ENCODE assay signal across 15 cellular contexts in the genomic region with DNA sequence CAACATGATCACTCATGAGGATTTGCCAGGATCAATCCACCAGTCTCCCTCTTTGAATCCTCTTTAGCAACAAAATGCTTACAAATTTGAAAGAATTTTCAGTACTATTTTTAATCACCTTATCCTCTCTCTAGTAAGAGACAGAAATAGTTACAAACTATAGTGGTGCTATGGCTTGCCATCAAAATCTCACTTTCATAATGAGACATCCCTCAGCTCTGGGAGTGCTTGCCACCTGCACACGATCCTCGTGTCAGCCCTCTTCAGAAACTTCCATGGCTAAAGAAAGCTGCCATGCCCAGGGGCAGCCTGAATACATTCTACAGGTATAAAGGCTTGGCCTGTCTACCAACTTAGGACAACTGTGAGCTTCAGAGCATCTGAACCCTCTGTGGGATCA. TPM values are rescaled to one million over a fixed set of nuclear protein-coding genes. Genes with fewer than 3 reads are reported as not detected.
DNase-seq lines count a peak whose midpoint lies in the region; ATAC-seq, FAIRE-seq and TF ChIP-seq lines count a peak whose summit lies in the region.
"Had no signal": no experiment of that assay in that cellular context is flagged by ENCODE, and none has a peak within 500 bp of the region (broad histone marks: within the 10 kb centered on the region; RNA-seq: fewer than 3 reads in every experiment).

No MANE protein-coding gene starts in this region.

- peaks cover 8% of the 10 kb centered on the region for H3K4me1 Mint-ChIP-seq in activated naive CD4-positive, alpha-beta T cell treated with anti-CD3 and anti-CD28 coated beads for 36 hours (ENCODE audit: low read depth)
- peaks cover 9% of the 10 kb centered on the region for H3K4me1 Mint-ChIP-seq in activated naive CD4-positive, alpha-beta T cell treated with anti-CD3 and anti-CD28 coated beads, Interleukin-2, amount 10 ng/mL, durations not matched to agents 7 days and 5 days
- H3K4me1 Mint-ChIP-seq: nephron progenitor cell had no signal

- no peak for TF ChIP-seq POLR2A in H1 (IDR thresholded peaks at IDR 0.05; ENCODE audit: control extremely low read depth in 1 of 2, low read depth in 2 of 2, low read length in 2 of 2)
- no peak for TF ChIP-seq POLR2A in GM12892 (IDR thresholded peaks at IDR 0.05; ENCODE audit: low read depth, low read length)

- peaks cover 16% of the 10 kb centered on the region for H3K9me3 Mint-ChIP-seq in activated naive CD4-positive, alpha-beta T cell treated with anti-CD3 and anti-CD28 coated beads for 36 hours
- peaks cover 17% of the 10 kb centered on the region for H3K9me3 Mint-ChIP-seq in activated naive CD4-positive, alpha-beta T cell treated with anti-CD3 and anti-CD28 coated beads, Interleukin-2, amount 10 ng/mL, durations not matched to agents 7 days and 5 days
- H3K9me3 Mint-ChIP-seq: effector memory CD8-positive, alpha-beta T cell had no signal

- no peak overlapping the region for H3K27ac Mint-ChIP-seq in activated naive CD4-positive, alpha-beta T cell treated with anti-CD3 and anti-CD28 coated beads for 36 hours
- no peak overlapping the region for H3K27ac Mint-ChIP-seq in activated naive CD4-positive, alpha-beta T cell treated with anti-CD3 and anti-CD28 coated beads, Interleukin-2, amount 10 ng/mL, durations not matched to agents 7 days and 5 days
- H3K27ac Mint-ChIP-seq: activated B cell treated with CpG ODN at 0.5 μM for 24 hours; effector memory CD8-positive, alpha-beta T cell; nephron progenitor cell had no signal

- intact Hi-C loops in activated naive CD4-positive, alpha-beta T cell treated with anti-CD3 and anti-CD28 coated beads for 36 hours (cut with micrococcal nuclease): no loop called here

- peaks cover 0 to 3% (median 0%) of the 10 kb centered on the region in 4 experiments; a peak in 1 of 7 replicates for H3K4me1 ChIP-seq in H1 (replicated peaks in 1 of 4; ENCODE audit: control insufficient read depth in 3 of 4, insufficient read depth in 4 of 4, low read length in 3 of 4)

- H4K20me1 ChIP-seq in H1 (replicated peaks in 1 of 2; ENCODE audit: control insufficient read depth in 1 of 2, insufficient read depth in 2 of 2, low read length in 2 of 2): no peaks in the 10 kb centered on the region

- no peak overlapping the region for H3K18ac ChIP-seq in H1 (ENCODE audit: extremely low read depth, low read length)

- H2BK12ac ChIP-seq in H1 (ENCODE audit: low read depth, low read length): no peak overlapping the region

- H3K56ac ChIP-seq in H1 (replicated peaks; ENCODE audit: insufficient read length, low read depth, low read length): no peak overlapping the region

- in situ Hi-C loops in GM13977 (cut with MboI; ENCODE audit: low pct_unique_long_range_greater_than_20kb, low sequenced_read_pairs, unreplicated experiment): no loop called here

- peaks cover 2% of the 10 kb centered on the region for H3K27me3 Mint-ChIP-seq in activated naive CD4-positive, alpha-beta T cell treated with anti-CD3 and anti-CD28 coated beads for 36 hours (ENCODE audit: low read depth)
- H3K27me3 Mint-ChIP-seq in activated naive CD4-positive, alpha-beta T cell treated with anti-CD3 and anti-CD28 coated beads, Interleukin-2, amount 10 ng/mL, durations not matched to agents 7 days and 5 days: peaks cover 17% of the 10 kb centered on the region

- no peak overlapping the region for H3K27ac ChIP-seq in H1 (ENCODE audit: low read depth, low read length)
- H3K27ac ChIP-seq: body of pancreas had no signal

- POLR2A ChIA-PET in H1 (lab: Charles Lee; ENCODE audit: partially characterized antibody): interaction anchor here (0.7 kb wide), 1 partner anchor 15 kb away, joined by 4 read pairs; no protein-coding TSS in a partner anchor

- peak overlapping the region; percentile 12; the same call in 1 of the 2 replicates for H2BK15ac ChIP-seq in H1 (ENCODE audit: low read length)

- H2BK20ac ChIP-seq in H1 (ENCODE audit: low read length): no peak overlapping the region

- no peak overlapping the region for H2AK5ac ChIP-seq in H1 (ENCODE audit: low read depth, low read length)

- no peaks in the 10 kb centered on the region for H3K36me3 ChIP-seq in H1 (ENCODE audit: control insufficient read depth in 2 of 4, insufficient read depth in 4 of 4, low read length in 3 of 4)

- 100% methylated on average over 2 of the region's 2 CpGs; no CpG with 5 or more reads in 1 of the 2 experiments for WGBS in H1 (ENCODE audit: extremely low coverage in 1 of 2, insufficient coverage in 1 of 2, insufficient read length in 1 of 2, insufficient replicate concordance in 2 of 2, low coverage in 1 of 2, low lambda C conversion rate in 2 of 2, missing lambda C conversion rate in 1 of 2), 2 experiments

- H3K23me2 ChIP-seq in H1 (ENCODE audit: low read depth, low read length): no peaks in the 10 kb centered on the region

- H4K8ac ChIP-seq in H1 (ENCODE audit: extremely low read depth, insufficient read depth, low read length): no peak overlapping the region

- H3K9me3 ChIP-seq in H1 (ENCODE audit: insufficient read depth in 2 of 2, low read depth in 1 of 2, low read length in 1 of 2): peaks cover 13 to 19% of the 10 kb centered on the region in 2 experiments; a peak in 3 of 4 replicates
- H3K9me3 ChIP-seq: body of pancreas had no signal

- H3K4ac ChIP-seq in H1 (replicated peaks; ENCODE audit: insufficient read length, low read depth, low read length): no peak overlapping the region

- no peak overlapping the region for H4K5ac ChIP-seq in H1 (ENCODE audit: insufficient read length, low read depth, low read length)

- H4K91ac ChIP-seq in H1 (replicated peaks; ENCODE audit: insufficient read length, low read length): no peak overlapping the region

- CTCF ChIA-PET in activated naive CD4-positive, alpha-beta T cell treated with anti-CD3 and anti-CD28 coated beads for 36 hours (lab: Charles Lee): no interaction called here
- CTCF ChIA-PET in activated naive CD4-positive, alpha-beta T cell treated with anti-CD3 and anti-CD28 coated beads, Interleukin-2, amount 10 ng/mL, durations not matched to agents 7 days and 5 days (lab: Charles Lee): no interaction called here
- CTCF ChIA-PET in H1 (lab: Charles Lee; ENCODE audit: partially characterized antibody): no interaction called here

- FAIRE-seq in H1 (lab: Jason Lieb, UNC) (no peak), GM12892 (lab: Jason Lieb, UNC) (no peak)

- peaks cover 9% of the 10 kb centered on the region for H3K36me3 Mint-ChIP-seq in activated naive CD4-positive, alpha-beta T cell treated with anti-CD3 and anti-CD28 coated beads for 36 hours (ENCODE audit: low read depth)
- peaks cover under 1% of the 10 kb centered on the region for H3K36me3 Mint-ChIP-seq in activated naive CD4-positive, alpha-beta T cell treated with anti-CD3 and anti-CD28 coated beads, Interleukin-2, amount 10 ng/mL, durations not matched to agents 7 days and 5 days

- no peak overlapping the region for H3K23ac ChIP-seq in H1 (ENCODE audit: insufficient read length)

- TF ChIP-seq EP300 in H1 (IDR thresholded peaks at IDR 0.05; ENCODE audit: borderline replicate concordance in 1 of 2, low read depth in 2 of 2, low read length in 2 of 2): no peak

- H3K79me2 ChIP-seq in H1 (ENCODE audit: control insufficient read depth in 1 of 2, insufficient read depth in 2 of 2, low read length in 2 of 2): no peaks in the 10 kb centered on the region

- H2BK5ac ChIP-seq in H1 (ENCODE audit: low read depth, low read length): no peak overlapping the region

- TF ChIP-seq RAD21 in H1 (IDR thresholded peaks at IDR 0.05 in 1 of 2, conservative IDR thresholded peaks at IDR 0.05 in 1 of 2; ENCODE audit: low read depth in 2 of 2, low read length in 2 of 2): no peak

- peak; percentile 10 for DNase-seq in activated naive CD4-positive, alpha-beta T cell treated with anti-CD3 and anti-CD28 coated beads for 36 hours
- DNase-seq in activated naive CD4-positive, alpha-beta T cell treated with anti-CD3 and anti-CD28 coated beads, Interleukin-2, amount 10 ng/mL, durations not matched to agents 7 days and 5 days: no peak
- DNase-seq in H1 (ENCODE audit: low read depth in 1 of 2, low spot score in 2 of 2) (no peak), middle frontal gyrus (ENCODE audit: extremely low spot score, low spot score) (no peak), GM13977 (ENCODE audit: low spot score) (no peak), GM12892 (ENCODE audit: insufficient read length) (no peak)
- DNase-seq: activated B cell treated with CpG ODN at 0.5 μM for 24 hours; activated T-cell treated with anti-CD3 and anti-CD28 coated beads, Interleukin-2, amount 50 U/mL, for 48 hours; body of pancreas; effector memory CD8-positive, alpha-beta T cell; Kasumi-1; NCI-H2081 treated with DMSO at 0.1 percent for 48 hours; nephron progenitor cell had no signal

- no peak overlapping the region for H3K14ac ChIP-seq in H1 (ENCODE audit: insufficient read length)

- TF ChIP-seq CTCF in H1 (IDR thresholded peaks at IDR 0.05; ENCODE audit: control extremely low read depth in 1 of 3, insufficient read depth in 1 of 3, low read depth in 1 of 3, low read length in 3 of 3) (no peak), GM13977 (IDR thresholded peaks at IDR 0.05; ENCODE audit: extremely low read depth, insufficient read depth, missing control alignments) (no peak)

- no peak overlapping the region for H3K4me3 Mint-ChIP-seq in activated naive CD4-positive, alpha-beta T cell treated with anti-CD3 and anti-CD28 coated beads for 36 hours
- no peak overlapping the region for H3K4me3 Mint-ChIP-seq in activated naive CD4-positive, alpha-beta T cell treated with anti-CD3 and anti-CD28 coated beads, Interleukin-2, amount 10 ng/mL, durations not matched to agents 7 days and 5 days
- H3K4me3 Mint-ChIP-seq: activated B cell treated with CpG ODN at 0.5 μM for 24 hours; effector memory CD8-positive, alpha-beta T cell; nephron progenitor cell had no signal

- H2AFZ ChIP-seq in H1 (ENCODE audit: low read length): no peak overlapping the region

- H3K27me3 ChIP-seq in H1 (replicated peaks in 1 of 4; ENCODE audit: control insufficient read depth in 3 of 4, extremely low read depth in 1 of 4, insufficient read depth in 3 of 4, low read length in 3 of 4): no peaks in the 10 kb centered on the region
- H3K27me3 ChIP-seq: body of pancreas had no signal

- no peak overlapping the region for H2BK120ac ChIP-seq in H1 (replicated peaks; ENCODE audit: low read depth, low read length)

- ATAC-seq in GM21528 (IDR thresholded peaks at IDR 0.05; ENCODE audit: low FRiP score, unreplicated experiment): peak; percentile 56
- peak; percentile 45 for ATAC-seq in HG03066 (IDR thresholded peaks at IDR 0.05; ENCODE audit: low read depth, unreplicated experiment)
- ATAC-seq: body of pancreas; effector memory CD8-positive, alpha-beta T cell had no signal

- H3K79me1 ChIP-seq in H1 (ENCODE audit: low read depth, low read length): no peaks in the 10 kb centered on the region

- H3K4me2 ChIP-seq in H1 (ENCODE audit: insufficient read depth in 1 of 2, low read depth in 2 of 2, low read length in 2 of 2): no peak overlapping the region

- H3K4me3 ChIP-seq in H1 (ENCODE audit: extremely low read depth in 1 of 4, insufficient read depth in 2 of 4, low read depth in 3 of 4, low read length in 4 of 4): no peak overlapping the region
- H3K4me3 ChIP-seq: body of pancreas had no signal

- no peak overlapping the region for H3K9ac ChIP-seq in H1 (replicated peaks in 1 of 4; ENCODE audit: extremely low read depth in 1 of 4, low read depth in 3 of 4, low read length in 3 of 4)

RNA-seq across cellular contexts. Expression of a gene that starts 5.1 kb away (rescaled TPM):
- total RNA-seq in activated naive CD4-positive, alpha-beta T cell treated with anti-CD3 and anti-CD28 coated beads for 36 hours: 100 to 1,000 TPM; 197 to 199 TPM
- 264 and 286 TPM in 2 replicates for total RNA-seq in H1 (2021; fragmentation: NEBNext Ultra II Directional; extraction: Animal tissue kit (Norgen Biotek cat#: 25700))
- 89.2 and 126 TPM in 2 replicates for polyA plus RNA-seq in H1 (2011; rRNA removed)
- polyA plus RNA-seq in H1 (2011; cell fraction: cytosol; rRNA removed): 164 TPM
- 92.2 TPM for polyA plus RNA-seq in H1 (2011; cell fraction: nucleus; rRNA removed)
- polyA plus RNA-seq in H1 (2012, experiment 1 of 2): 150 to 255 TPM (median 186 TPM) in 4 replicates
- polyA plus RNA-seq in H1 (2012, experiment 2 of 2): 15.1 TPM
- 137 TPM for polyA plus RNA-seq in H1 (2013, experiment 1 of 2)
- polyA plus RNA-seq in H1 (2013, experiment 2 of 2): 129 TPM
- 297 and 388 TPM in 2 replicates for polyA minus RNA-seq in H1 (2011; rRNA and poly(A)+ RNA removed)
- polyA minus RNA-seq in H1 (2011; cell fraction: cytosol; rRNA and poly(A)+ RNA removed): 149 TPM
- polyA minus RNA-seq in H1 (2011; cell fraction: nucleus; rRNA and poly(A)+ RNA removed): 463 TPM
- 148 TPM for polyA plus RNA-seq in GM12892 (2012; ENCODE audit: missing spikeins)
